In genomic region chr19:51712461-51713081, GRCh38 we compare ENCODE assay signal across 9 cellular contexts. TPM values are rescaled to one million over a fixed set of nuclear protein-coding genes. Genes with fewer than 3 reads are reported as not detected.
A peak's percentile ranks its signal among the peaks of the same experiment; 100 is the strongest.
DNase-seq lines count a peak whose midpoint lies in the region; ATAC-seq and TF ChIP-seq lines count a peak whose summit lies in the region.
"Had no signal": no experiment of that assay in that cellular context is flagged by ENCODE, and none has a peak within 500 bp of the region (broad histone marks: within the 10 kb centered on the region; RNA-seq: fewer than 3 reads in every experiment).

No MANE protein-coding gene starts in this region.

- 38% methylated on average over 9 of the region's 9 CpGs for WGBS in prostate gland

- POLR2A ChIA-PET in T-cell (lab: Charles Lee), result no interaction called here

- H3K27me3 ChIP-seq in prostate gland (replicated peaks; ENCODE audit: insufficient read depth), result peaks cover under 1% of the 10 kb centered on the region

- CTCF ChIA-PET in T-cell (lab: Charles Lee), result no interaction called here

- peak in 3 of 4 experiments; percentile 39 to 63 (median 54) for TF ChIP-seq CTCF in prostate gland (IDR thresholded peaks at IDR 0.05)

- no peak for TF ChIP-seq POLR2A in prostate gland (IDR thresholded peaks at IDR 0.05)

- H3K27me3 Mint-ChIP-seq in T-cell, result peaks cover 7 to 16% of the 10 kb centered on the region in 2 donors

- H3K36me3 ChIP-seq in prostate gland, result no peaks in the 10 kb centered on the region

- peaks cover 0 to 7% (median 3%) of the 10 kb centered on the region in 3 donors for H3K4me1 Mint-ChIP-seq in T-cell

- ATAC-seq in HG03378 (IDR thresholded peaks at IDR 0.05; ENCODE audit: unreplicated experiment) (no peak), GM19467 (IDR thresholded peaks at IDR 0.05; ENCODE audit: unreplicated experiment) (no peak), T-cell (replicated peaks in 1 of 4) (no peak)

- peaks cover under 1% of the 10 kb centered on the region for H3K36me3 Mint-ChIP-seq in T-cell

- no peak overlapping the region for H3K4me3 Mint-ChIP-seq in T-cell
- H3K4me3 Mint-ChIP-seq: CD4-positive, CD25-positive, alpha-beta regulatory T cell had no signal

- no peaks in the 10 kb centered on the region for H3K9me3 ChIP-seq in prostate gland

- DNase-seq in NCI-H1436 (lab: John Stamatoyannopoulos, UW) (peak; percentile 57), NCI-H1436 treated with DMSO at 0.1 percent for 48 hours (lab: John Stamatoyannopoulos, UW) (no peak), NCI-H226 (peak; percentile 48), cerebellar cortex (ENCODE audit: low spot score) (peak; percentile 50), prostate gland (ENCODE audit: low spot score) (no peak), T-cell (no peak)

- H3K4me3 ChIP-seq in prostate gland, result no peak overlapping the region

- no peak overlapping the region for H3K27ac Mint-ChIP-seq in T-cell
- H3K27ac Mint-ChIP-seq: CD4-positive, CD25-positive, alpha-beta regulatory T cell had no signal

- peaks cover 0 to 8% (median 0%) of the 10 kb centered on the region in 3 donors for H3K9me3 Mint-ChIP-seq in T-cell

- no peak overlapping the region for H3K27ac ChIP-seq in prostate gland

- H3K4me1 ChIP-seq in prostate gland (replicated peaks), result no peaks in the 10 kb centered on the region

- intact Hi-C loops in prostate gland (cut with DNase I), result no loop called here

RNA-seq across cellular contexts. Expression of gene HAS1, which starts 11.2 kb away (rescaled TPM):
- total RNA-seq in prostate gland (1 to 10 TPM in 1 of 2 donors, not detected in 1; 1.9 TPM), T-cell (not detected)

RNA-seq across cellular contexts. Expression of gene SPACA6, which starts 19.4 kb away (rescaled TPM):
- total RNA-seq in prostate gland (10 to 100 TPM; 24.6 to 47.7 TPM), T-cell (1 to 10 TPM; 5.5 to 9.9 (median 6.9) TPM)

RNA-seq across cellular contexts. Expression of gene FPR1, which starts 39.1 kb away (rescaled TPM):
- total RNA-seq in prostate gland (1 to 10 TPM in 1 of 2 donors, under 1 TPM in 1; 0.77 to 5.6 TPM), T-cell (under 1 TPM in 2 of 5 donors, not detected in 3; 0.13 to 0.19 TPM)
- total RNA-seq: CD4-positive, CD25-positive, alpha-beta regulatory T cell had no signal

RNA-seq across cellular contexts. Expression of gene FPR2, which starts 48.4 kb away (rescaled TPM):
- total RNA-seq in prostate gland (under 1 TPM in 1 of 2 donors, not detected in 1; 0.97 TPM), T-cell (not detected)
- total RNA-seq: CD4-positive, CD25-positive, alpha-beta regulatory T cell had no signal

Comparison
In these comparisons a context has a peak if more than half of its experiments do, and no peak if none do; other contexts are left out.
1. DNase-seq: peak in NCI-H1436 (single experiment), NCI-H226 (single experiment) and cerebellar cortex (single experiment); none in NCI-H1436 treated with DMSO at 0.1 percent for 48 hours (single experiment), prostate gland (single experiment) and T-cell (0 of 34).